ENCODE assay signal across 2 cellular contexts in the genomic region with DNA sequence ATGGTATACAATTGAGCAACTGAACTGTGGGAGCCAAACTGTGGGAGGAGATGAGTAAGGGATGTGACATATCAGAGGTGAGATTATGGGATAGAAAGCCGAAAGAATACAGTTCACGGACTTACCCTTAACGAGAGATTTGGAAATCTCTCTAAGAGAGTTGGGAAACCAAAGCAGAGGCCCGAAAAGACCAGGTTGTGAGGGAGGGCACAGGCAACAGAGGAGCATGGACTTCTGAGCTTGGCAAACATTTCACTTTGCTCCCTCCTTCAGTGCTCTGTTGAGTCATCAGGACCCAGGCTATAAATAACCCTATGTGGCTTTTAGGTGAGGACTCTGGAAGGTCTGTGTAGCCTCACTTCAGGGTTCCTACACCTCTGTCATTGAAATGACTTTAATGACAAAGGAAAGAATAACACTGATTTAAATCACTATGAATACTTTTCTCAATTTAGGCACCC.
TF ChIP-seq lines count a peak whose summit lies in the region.

No MANE protein-coding gene starts in this region.

TF ChIP-seq in HCT116, 20 proteins besides CTCF, POLR2A, EP300 and RAD21 (continued from another document):
- TF ChIP-seq, protein P1, sequence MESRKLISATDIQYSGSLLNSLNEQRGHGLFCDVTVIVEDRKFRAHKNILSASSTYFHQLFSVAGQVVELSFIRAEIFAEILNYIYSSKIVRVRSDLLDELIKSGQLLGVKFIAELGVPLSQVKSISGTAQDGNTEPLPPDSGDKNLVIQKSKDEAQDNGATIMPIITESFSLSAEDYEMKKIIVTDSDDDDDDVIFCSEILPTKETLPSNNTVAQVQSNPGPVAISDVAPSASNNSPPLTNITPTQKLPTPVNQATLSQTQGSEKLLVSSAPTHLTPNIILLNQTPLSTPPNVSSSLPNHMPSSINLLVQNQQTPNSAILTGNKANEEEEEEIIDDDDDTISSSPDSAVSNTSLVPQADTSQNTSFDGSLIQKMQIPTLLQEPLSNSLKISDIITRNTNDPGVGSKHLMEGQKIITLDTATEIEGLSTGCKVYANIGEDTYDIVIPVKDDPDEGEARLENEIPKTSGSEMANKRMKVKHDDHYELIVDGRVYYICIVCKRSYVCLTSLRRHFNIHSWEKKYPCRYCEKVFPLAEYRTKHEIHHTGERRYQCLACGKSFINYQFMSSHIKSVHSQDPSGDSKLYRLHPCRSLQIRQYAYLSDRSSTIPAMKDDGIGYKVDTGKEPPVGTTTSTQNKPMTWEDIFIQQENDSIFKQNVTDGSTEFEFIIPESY (IDR thresholded peaks at IDR 0.05; ENCODE audit: extremely low read depth, insufficient replicate concordance, low read length): no peak
- peak; percentile 57; the same call in 1 of the 2 replicates for TF ChIP-seq FOSL1 (IDR thresholded peaks at IDR 0.05; ENCODE audit: low read depth)
- peak; percentile 47; the same call in 1 of the 2 replicates for TF ChIP-seq CEBPB (IDR thresholded peaks at IDR 0.05; ENCODE audit: low read depth)
- no peak for TF ChIP-seq TCF7L2 (IDR thresholded peaks at IDR 0.05; ENCODE audit: borderline replicate concordance, extremely low read depth, insufficient read depth, insufficient read length)
- TF ChIP-seq EZH2 (IDR thresholded peaks at IDR 0.05): no peak
- TF ChIP-seq JUND (IDR thresholded peaks at IDR 0.05): peak; percentile 42; the same call in 1 of the 2 replicates
- no peak; the same call in 1 of the 2 replicates for TF ChIP-seq MAX (IDR thresholded peaks at IDR 0.05)
- TF ChIP-seq POLR2AphosphoS5 (IDR thresholded peaks at IDR 0.05; ENCODE audit: low read depth, low read length): no peak
- no peak; the same call in 1 of the 2 replicates for TF ChIP-seq CBX3 (IDR thresholded peaks at IDR 0.05; ENCODE audit: low read depth)
- TF ChIP-seq SP1 (IDR thresholded peaks at IDR 0.05; ENCODE audit: low read depth): 0 out of 2 replicates have a peak, but pooled peaks have one; percentile 42
- no peak for TF ChIP-seq REST (IDR thresholded peaks at IDR 0.05; ENCODE audit: low read depth)
- TF ChIP-seq ELF1 (IDR thresholded peaks at IDR 0.05; ENCODE audit: borderline replicate concordance, low read depth): no peak
- TF ChIP-seq ATF3 (IDR thresholded peaks at IDR 0.05): peak; percentile 20; the same call in 1 of the 2 replicates
- no peak for TF ChIP-seq EZH2phosphoT487 (IDR thresholded peaks at IDR 0.05; ENCODE audit: borderline replicate concordance)
- no peak for TF ChIP-seq ZNF274 (IDR thresholded peaks at IDR 0.05; ENCODE audit: low read depth, low read length)
TF ChIP-seq in HCT116: peak in this region for 6.

TF ChIP-seq in SK-N-SH, 30 proteins besides CTCF, POLR2A, EP300 and RAD21 (continued from another document):
- TF ChIP-seq, protein P2, sequence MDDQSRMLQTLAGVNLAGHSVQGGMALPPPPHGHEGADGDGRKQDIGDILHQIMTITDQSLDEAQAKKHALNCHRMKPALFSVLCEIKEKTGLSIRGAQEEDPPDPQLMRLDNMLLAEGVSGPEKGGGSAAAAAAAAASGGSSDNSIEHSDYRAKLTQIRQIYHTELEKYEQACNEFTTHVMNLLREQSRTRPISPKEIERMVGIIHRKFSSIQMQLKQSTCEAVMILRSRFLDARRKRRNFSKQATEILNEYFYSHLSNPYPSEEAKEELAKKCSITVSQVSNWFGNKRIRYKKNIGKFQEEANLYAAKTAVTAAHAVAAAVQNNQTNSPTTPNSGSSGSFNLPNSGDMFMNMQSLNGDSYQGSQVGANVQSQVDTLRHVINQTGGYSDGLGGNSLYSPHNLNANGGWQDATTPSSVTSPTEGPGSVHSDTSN (IDR thresholded peaks at IDR 0.05): peak; percentile 79
- TF ChIP-seq TCF12 (IDR thresholded peaks at IDR 0.05) (peak; percentile 89), TEAD4 (IDR thresholded peaks at IDR 0.05; ENCODE audit: borderline replicate concordance, insufficient read depth) (no peak), JUND (IDR thresholded peaks at IDR 0.05) (peak; percentile 69), MEF2A (IDR thresholded peaks at IDR 0.05; ENCODE audit: borderline replicate concordance, low read depth) (peak; percentile 92), FOSL2 (IDR thresholded peaks at IDR 0.05; ENCODE audit: borderline replicate concordance, low read depth) (peak; percentile 58; the same call in 1 of the 2 replicates), RCOR1 (IDR thresholded peaks at IDR 0.05; ENCODE audit: low read length) (no peak), YY1 (IDR thresholded peaks at IDR 0.05; ENCODE audit: low read depth) (no peak)
- TF ChIP-seq, protein P1 (IDR thresholded peaks at IDR 0.05; ENCODE audit: borderline replicate concordance, low read depth): no peak
